ENCODE assay signal across 8 cellular contexts in genomic region chr16:11743308-11744074, GRCh38. TPM values are rescaled to one million over a fixed set of nuclear protein-coding genes. Genes with fewer than 3 reads are reported as not detected.
A peak's percentile ranks its signal among the peaks of the same experiment; 100 is the strongest.
DNase-seq lines count a peak whose midpoint lies in the region; ATAC-seq and TF ChIP-seq lines count a peak whose summit lies in the region.

No MANE protein-coding gene starts in this region.

- H3K4me1 Mint-ChIP-seq in brain = peaks cover 44% of the 10 kb centered on the region

- TF ChIP-seq CTCF in GM12864 (IDR thresholded peaks at IDR 0.05; ENCODE audit: low read depth, low read length, missing control alignments) = no peak
- TF ChIP-seq CTCF in brain (conservative IDR thresholded peaks at IDR 0.05) = no peak

- peak overlapping the region; percentile 98 for H3K4me3 ChIP-seq in GM12864 (ENCODE audit: low read depth, low read length)

- ATAC-seq in HG02610 (IDR thresholded peaks at IDR 0.05; ENCODE audit: unreplicated experiment) = no peak

- peaks cover 10% of the 10 kb centered on the region for H3K27me3 Mint-ChIP-seq in brain

- peaks cover 0 to 2% (median 0%) of the 10 kb centered on the region in 5 experiments for H3K9me3 Mint-ChIP-seq in brain

- H3K36me3 Mint-ChIP-seq in brain = peaks cover 27% of the 10 kb centered on the region

- DNase-seq in A172 (ENCODE audit: low spot score) (peak; percentile 34), GM12864 (ENCODE audit: low read depth) (no peak), OCI-M1 (lab: John Stamatoyannopoulos, UW) (peak; percentile 78), kidney tubule cell (ENCODE audit: low spot score) (peak; percentile 66), iPS-NIHi11 (ENCODE audit: low spot score) (no peak)
- DNase-seq in stimulated activated CD8-positive, alpha-beta memory T cell treated with anti-CD3 and anti-CD28 coated beads, Interleukin-12 subunit alpha, Interleukin-12 subunit beta, amount 100 ng/mL, for 4 hours (ENCODE audit: low read depth) = peak; percentile 4

- H3K27ac Mint-ChIP-seq in brain = peak overlapping the region; percentile 82 to 95 (median 88)

- H3K4me3 Mint-ChIP-seq in brain = peak overlapping the region; percentile 79 to 97 (median 83)

RNA-seq across cellular contexts. Expression of gene TXNDC11, which starts 0.8 kb away (rescaled TPM):
- 33.8 and 35.9 TPM in 2 replicates for total RNA-seq in A172 (2014; rRNA removed; shearing (Covaris generic))
- 19.8 TPM for polyA plus RNA-seq in brain (ENCODE audit: insufficient read depth, low read depth, low replicate concordance)

RNA-seq across cellular contexts. Expression of gene ZC3H7A, which starts 53.6 kb away (rescaled TPM):
- 32.0 and 73.5 TPM in 2 replicates for total RNA-seq in A172 (2014; rRNA removed; shearing (Covaris generic))
- 15.2 TPM for polyA plus RNA-seq in brain (ENCODE audit: insufficient read depth, low read depth, low replicate concordance)

Comparison
In these comparisons a context has a peak if more than half of its experiments do, and no peak if none do; other contexts are left out.
1. DNase-seq: peak in A172 (single experiment), OCI-M1 (single experiment), kidney tubule cell (single experiment) and stimulated activated CD8-positive, alpha-beta memory T cell treated with anti-CD3 and anti-CD28 coated beads, Interleukin-12 subunit alpha, Interleukin-12 subunit beta, amount 100 ng/mL, for 4 hours (single experiment); none in GM12864 (single experiment) and iPS-NIHi11 (single experiment).